8 cellular contexts compared by ENCODE assay signal in the genomic region with DNA sequence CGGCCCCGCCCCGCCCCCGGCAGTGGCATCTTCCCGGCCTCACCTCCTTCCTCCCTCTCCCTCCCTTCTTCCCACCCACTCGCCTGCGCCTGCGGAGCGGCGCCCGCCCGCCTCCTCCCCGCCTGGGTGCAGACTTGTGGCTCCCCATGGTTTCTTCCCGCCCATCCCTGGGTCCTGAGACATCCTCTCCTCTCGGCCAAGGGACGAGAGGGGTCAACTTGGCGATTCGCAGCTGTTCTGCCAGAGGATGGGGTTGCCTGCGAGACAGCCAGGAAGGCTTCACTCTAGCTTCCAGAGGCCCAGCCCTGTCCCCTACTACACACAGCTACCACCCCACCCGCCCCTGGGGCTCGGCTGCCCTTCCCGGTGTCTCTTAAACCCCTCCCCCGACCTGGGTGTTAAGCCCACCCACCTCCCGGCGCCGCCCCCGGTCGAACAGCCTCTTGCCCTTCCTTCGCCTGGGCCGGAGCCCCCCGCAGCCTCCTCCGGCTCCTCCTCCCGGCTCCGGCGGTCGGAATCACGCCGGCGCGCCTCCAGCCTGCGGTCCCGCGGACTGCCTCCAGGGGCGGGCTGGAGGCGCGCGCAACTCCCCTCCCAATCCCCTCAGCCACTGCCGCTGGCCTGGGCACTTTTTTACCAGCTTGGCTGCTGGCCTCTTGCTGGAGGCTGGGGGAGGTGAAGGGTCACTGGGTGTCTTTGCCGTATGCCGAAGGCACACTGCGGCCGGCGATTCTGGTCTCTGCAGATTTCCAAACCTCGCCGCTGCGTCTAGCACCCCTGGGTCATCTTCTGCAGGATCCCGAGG. TPM values are rescaled to one million over a fixed set of nuclear protein-coding genes. Genes with fewer than 3 reads are reported as not detected.
DNase-seq lines count a peak whose midpoint lies in the region; ATAC-seq lines count a peak whose summit lies in the region.

No MANE protein-coding gene starts in this region.

- H3K9me3 Mint-ChIP-seq in activated CD4-positive, alpha-beta T cell treated with anti-CD3 and anti-CD28 coated beads for 36 hours (ENCODE audit: low read depth) = no peaks in the 10 kb centered on the region

- peaks cover 49% of the 10 kb centered on the region for H3K4me1 Mint-ChIP-seq in activated CD4-positive, alpha-beta T cell treated with anti-CD3 and anti-CD28 coated beads for 36 hours

- in situ Hi-C loops in ACHN (cut with HindIII; ENCODE audit: low pct_ligation_motif_present, low pct_unique_long_range_greater_than_20kb, low sequenced_read_pairs) = no loop called here

- POLR2A ChIA-PET in activated CD4-positive, alpha-beta T cell treated with anti-CD3 and anti-CD28 coated beads for 36 hours (lab: Charles Lee) = interaction anchor here (0.5 to 1.7 kb wide), 4 partner anchors 14 to 301 kb away, joined by 4 to 6 read pairs (median 4); a partner anchor contains a TSS

- intact Hi-C loops in activated CD4-positive, alpha-beta T cell treated with anti-CD3 and anti-CD28 coated beads for 36 hours (cut with DNase I, micrococcal nuclease) = loop anchor here (1.0 to 10.0 kb wide), 19 partner anchors 16 to 525 kb away; a partner anchor contains a TSS
- intact Hi-C loops in left colon (cut with DNase I, micrococcal nuclease) = loop anchor here in 1 of 2 donors (5.0 to 10.0 kb wide), 3 partner anchors 55 to 113 kb away; a partner anchor contains a TSS

- H3K27ac ChIP-seq in cingulate gyrus (ENCODE audit: low read depth, low read length) = peak overlapping the region; percentile 97

- peak overlapping the region; percentile 99 for H3K4me3 Mint-ChIP-seq in activated CD4-positive, alpha-beta T cell treated with anti-CD3 and anti-CD28 coated beads for 36 hours

- CTCF ChIA-PET in activated CD4-positive, alpha-beta T cell treated with anti-CD3 and anti-CD28 coated beads for 36 hours (lab: Charles Lee) = interaction anchor here (0.5 to 3.0 kb wide), 23 partner anchors 9 to 558 kb away, joined by 3 to 15 read pairs (median 4); a partner anchor contains a TSS

- H3K27me3 Mint-ChIP-seq in activated CD4-positive, alpha-beta T cell treated with anti-CD3 and anti-CD28 coated beads for 36 hours = no peaks in the 10 kb centered on the region

- H3K27ac Mint-ChIP-seq in activated CD4-positive, alpha-beta T cell treated with anti-CD3 and anti-CD28 coated beads for 36 hours = peak overlapping the region; percentile 89

- H3K36me3 Mint-ChIP-seq in activated CD4-positive, alpha-beta T cell treated with anti-CD3 and anti-CD28 coated beads for 36 hours (ENCODE audit: low read depth) = peaks cover 2% of the 10 kb centered on the region

- peak; percentile 48 for ATAC-seq in GM18867 (IDR thresholded peaks at IDR 0.05; ENCODE audit: unreplicated experiment)
- peak; percentile 35 for ATAC-seq in HG03108 (IDR thresholded peaks at IDR 0.05; ENCODE audit: unreplicated experiment)
- ATAC-seq in activated CD4-positive, alpha-beta T cell treated with anti-CD3 and anti-CD28 coated beads for 36 hours = peak; percentile 51
- ATAC-seq in left colon = peak; percentile 53

- peak; percentile 86 for DNase-seq in ACHN
- peak; percentile 75 for DNase-seq in NCI-H345 treated with DMSO at 0.1 percent for 48 hours (lab: John Stamatoyannopoulos, UW; ENCODE audit: unreplicated experiment)
- peak; percentile 87 for DNase-seq in activated CD4-positive, alpha-beta T cell treated with anti-CD3 and anti-CD28 coated beads for 36 hours
- DNase-seq in left colon = peak; percentile 78 to 85
- peak; percentile 51 to 68 for DNase-seq in stimulated activated CD4-positive, alpha-beta T cell treated with anti-CD3 and anti-CD28 coated beads, Interleukin-1b, Interleukin-23, amount 100 ng/mL, for 4 hours (ENCODE audit: low read depth in 2 of 2)

RNA-seq across cellular contexts. Expression of a gene that starts 1.9 kb away (rescaled TPM):
- total RNA-seq in activated CD4-positive, alpha-beta T cell treated with anti-CD3 and anti-CD28 coated beads for 36 hours = 10 to 100 TPM; 58.1 to 68.0 TPM
- total RNA-seq in left colon = 10 to 100 TPM; 27.1 to 38.9 TPM

Comparison
In these comparisons a context has a peak if more than half of its experiments do, and no peak if none do; other contexts are left out.
1. Peak in every context shown above with its lines: DNase-seq, ATAC-seq and H3K27ac ChIP-seq.